Comparison of ENCODE assay signal across 2 cellular contexts in the genomic region with DNA sequence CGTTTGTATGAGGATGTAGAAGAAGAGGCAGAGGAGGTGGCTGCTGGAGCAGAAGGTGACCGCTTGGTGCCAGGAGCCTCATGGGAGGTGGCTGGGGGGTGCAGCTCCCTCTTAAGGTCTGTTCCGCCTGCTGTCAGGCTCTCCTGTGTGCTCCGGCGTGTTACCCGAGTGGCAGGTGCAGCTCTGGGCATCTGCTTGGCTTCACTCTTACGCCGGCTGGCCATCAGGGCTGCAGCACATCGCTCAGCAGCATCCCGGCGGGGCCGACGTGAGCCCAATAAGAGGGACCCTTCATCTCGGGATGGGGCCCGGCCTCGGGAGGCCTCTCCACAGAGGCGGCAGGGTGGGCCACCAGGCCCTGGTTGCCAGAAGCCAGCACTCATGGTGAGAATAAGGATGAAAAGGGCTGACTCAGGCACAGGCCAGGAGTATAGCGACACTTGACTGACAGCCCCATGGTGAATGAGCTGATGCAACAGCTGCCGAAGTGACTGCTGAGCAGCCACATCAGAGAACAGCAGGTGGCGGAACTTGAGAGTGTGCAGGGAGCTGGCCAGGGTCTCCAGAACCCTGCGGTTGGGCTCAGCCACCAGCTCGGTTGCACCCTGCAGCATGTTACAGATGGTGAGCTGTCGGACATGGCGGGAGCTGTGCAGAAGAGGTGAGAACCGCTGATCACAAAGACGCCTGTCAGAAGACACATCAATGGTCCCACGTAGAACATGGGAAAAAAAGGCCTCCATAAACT.
TF ChIP-seq lines count a peak whose summit lies in the region.

No MANE protein-coding gene starts in this region.

TF ChIP-seq in GM12878, 131 proteins besides CTCF, POLR2A, EP300 and RAD21:
- TF ChIP-seq IKZF2 (IDR thresholded peaks at IDR 0.05) (no peak), MAX (IDR thresholded peaks at IDR 0.05; ENCODE audit: low read depth, low read length) (no peak), DPF2 (IDR thresholded peaks at IDR 0.05) (no peak), NBN (IDR thresholded peaks at IDR 0.05) (no peak), CBX5 (IDR thresholded peaks at IDR 0.05; ENCODE audit: low read depth) (no peak), CREM (IDR thresholded peaks at IDR 0.05; ENCODE audit: low read depth) (no peak), POLR2AphosphoS2 (IDR thresholded peaks at IDR 0.05; ENCODE audit: low read depth, low read length) (peak; percentile 44; the same call in 1 of the 2 replicates), TAF1 (IDR thresholded peaks at IDR 0.05; ENCODE audit: borderline replicate concordance, low read depth, low read length) (no peak), MEF2A (IDR thresholded peaks at IDR 0.05; ENCODE audit: insufficient read depth, low read depth, low read length) (no peak), BRCA1 (IDR thresholded peaks at IDR 0.05; ENCODE audit: low read depth, low read length) (no peak), CEBPZ (IDR thresholded peaks at IDR 0.05; ENCODE audit: low read depth, low read length) (no peak), PML (IDR thresholded peaks at IDR 0.05; ENCODE audit: low read length) (0 out of 2 replicates have a peak, but pooled peaks have one; percentile 18), FOXM1 (IDR thresholded peaks at IDR 0.05; ENCODE audit: low read depth, low read length) (0 out of 2 replicates have a peak, but pooled peaks have one; percentile 18), SMARCA5 (IDR thresholded peaks at IDR 0.05) (no peak)
- TF ChIP-seq, protein P1, sequence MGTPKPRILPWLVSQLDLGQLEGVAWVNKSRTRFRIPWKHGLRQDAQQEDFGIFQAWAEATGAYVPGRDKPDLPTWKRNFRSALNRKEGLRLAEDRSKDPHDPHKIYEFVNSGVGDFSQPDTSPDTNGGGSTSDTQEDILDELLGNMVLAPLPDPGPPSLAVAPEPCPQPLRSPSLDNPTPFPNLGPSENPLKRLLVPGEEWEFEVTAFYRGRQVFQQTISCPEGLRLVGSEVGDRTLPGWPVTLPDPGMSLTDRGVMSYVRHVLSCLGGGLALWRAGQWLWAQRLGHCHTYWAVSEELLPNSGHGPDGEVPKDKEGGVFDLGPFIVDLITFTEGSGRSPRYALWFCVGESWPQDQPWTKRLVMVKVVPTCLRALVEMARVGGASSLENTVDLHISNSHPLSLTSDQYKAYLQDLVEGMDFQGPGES (IDR thresholded peaks at IDR 0.05) = no peak
- TF ChIP-seq, protein P2, sequence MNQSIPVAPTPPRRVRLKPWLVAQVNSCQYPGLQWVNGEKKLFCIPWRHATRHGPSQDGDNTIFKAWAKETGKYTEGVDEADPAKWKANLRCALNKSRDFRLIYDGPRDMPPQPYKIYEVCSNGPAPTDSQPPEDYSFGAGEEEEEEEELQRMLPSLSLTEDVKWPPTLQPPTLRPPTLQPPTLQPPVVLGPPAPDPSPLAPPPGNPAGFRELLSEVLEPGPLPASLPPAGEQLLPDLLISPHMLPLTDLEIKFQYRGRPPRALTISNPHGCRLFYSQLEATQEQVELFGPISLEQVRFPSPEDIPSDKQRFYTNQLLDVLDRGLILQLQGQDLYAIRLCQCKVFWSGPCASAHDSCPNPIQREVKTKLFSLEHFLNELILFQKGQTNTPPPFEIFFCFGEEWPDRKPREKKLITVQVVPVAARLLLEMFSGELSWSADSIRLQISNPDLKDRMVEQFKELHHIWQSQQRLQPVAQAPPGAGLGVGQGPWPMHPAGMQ (IDR thresholded peaks at IDR 0.05; ENCODE audit: borderline replicate concordance) = no peak
- TF ChIP-seq, protein P3, sequence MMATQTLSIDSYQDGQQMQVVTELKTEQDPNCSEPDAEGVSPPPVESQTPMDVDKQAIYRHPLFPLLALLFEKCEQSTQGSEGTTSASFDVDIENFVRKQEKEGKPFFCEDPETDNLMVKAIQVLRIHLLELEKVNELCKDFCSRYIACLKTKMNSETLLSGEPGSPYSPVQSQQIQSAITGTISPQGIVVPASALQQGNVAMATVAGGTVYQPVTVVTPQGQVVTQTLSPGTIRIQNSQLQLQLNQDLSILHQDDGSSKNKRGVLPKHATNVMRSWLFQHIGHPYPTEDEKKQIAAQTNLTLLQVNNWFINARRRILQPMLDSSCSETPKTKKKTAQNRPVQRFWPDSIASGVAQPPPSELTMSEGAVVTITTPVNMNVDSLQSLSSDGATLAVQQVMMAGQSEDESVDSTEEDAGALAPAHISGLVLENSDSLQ (IDR thresholded peaks at IDR 0.05) = peak; percentile 32; the same call in 1 of the 2 replicates
- TF ChIP-seq, protein P4, sequence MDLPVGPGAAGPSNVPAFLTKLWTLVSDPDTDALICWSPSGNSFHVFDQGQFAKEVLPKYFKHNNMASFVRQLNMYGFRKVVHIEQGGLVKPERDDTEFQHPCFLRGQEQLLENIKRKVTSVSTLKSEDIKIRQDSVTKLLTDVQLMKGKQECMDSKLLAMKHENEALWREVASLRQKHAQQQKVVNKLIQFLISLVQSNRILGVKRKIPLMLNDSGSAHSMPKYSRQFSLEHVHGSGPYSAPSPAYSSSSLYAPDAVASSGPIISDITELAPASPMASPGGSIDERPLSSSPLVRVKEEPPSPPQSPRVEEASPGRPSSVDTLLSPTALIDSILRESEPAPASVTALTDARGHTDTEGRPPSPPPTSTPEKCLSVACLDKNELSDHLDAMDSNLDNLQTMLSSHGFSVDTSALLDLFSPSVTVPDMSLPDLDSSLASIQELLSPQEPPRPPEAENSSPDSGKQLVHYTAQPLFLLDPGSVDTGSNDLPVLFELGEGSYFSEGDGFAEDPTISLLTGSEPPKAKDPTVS (IDR thresholded peaks at IDR 0.05; ENCODE audit: low read depth, low read length) = no peak

TF ChIP-seq in SK-N-SH, 30 proteins besides CTCF, POLR2A, EP300 and RAD21:
- TF ChIP-seq, protein P5, sequence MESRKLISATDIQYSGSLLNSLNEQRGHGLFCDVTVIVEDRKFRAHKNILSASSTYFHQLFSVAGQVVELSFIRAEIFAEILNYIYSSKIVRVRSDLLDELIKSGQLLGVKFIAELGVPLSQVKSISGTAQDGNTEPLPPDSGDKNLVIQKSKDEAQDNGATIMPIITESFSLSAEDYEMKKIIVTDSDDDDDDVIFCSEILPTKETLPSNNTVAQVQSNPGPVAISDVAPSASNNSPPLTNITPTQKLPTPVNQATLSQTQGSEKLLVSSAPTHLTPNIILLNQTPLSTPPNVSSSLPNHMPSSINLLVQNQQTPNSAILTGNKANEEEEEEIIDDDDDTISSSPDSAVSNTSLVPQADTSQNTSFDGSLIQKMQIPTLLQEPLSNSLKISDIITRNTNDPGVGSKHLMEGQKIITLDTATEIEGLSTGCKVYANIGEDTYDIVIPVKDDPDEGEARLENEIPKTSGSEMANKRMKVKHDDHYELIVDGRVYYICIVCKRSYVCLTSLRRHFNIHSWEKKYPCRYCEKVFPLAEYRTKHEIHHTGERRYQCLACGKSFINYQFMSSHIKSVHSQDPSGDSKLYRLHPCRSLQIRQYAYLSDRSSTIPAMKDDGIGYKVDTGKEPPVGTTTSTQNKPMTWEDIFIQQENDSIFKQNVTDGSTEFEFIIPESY (IDR thresholded peaks at IDR 0.05; ENCODE audit: borderline replicate concordance, low read depth) = no peak
- no peak for TF ChIP-seq SMC3 (IDR thresholded peaks at IDR 0.05; ENCODE audit: low read depth, low read length)
- TF ChIP-seq GATA2 (CRISPR knock-in tag; IDR thresholded peaks at IDR 0.05) = no peak
- TF ChIP-seq, protein P1 (IDR thresholded peaks at IDR 0.05; ENCODE audit: low read depth, low read length) = no peak
- no peak for TF ChIP-seq TEAD4 (IDR thresholded peaks at IDR 0.05; ENCODE audit: borderline replicate concordance, insufficient read depth)
- TF ChIP-seq POLR2AphosphoS5 (IDR thresholded peaks at IDR 0.05; ENCODE audit: low read depth, low read length) = no peak
- no peak for TF ChIP-seq MXI1 (IDR thresholded peaks at IDR 0.05; ENCODE audit: low read depth, low read length)
- no peak for TF ChIP-seq REST (IDR thresholded peaks at IDR 0.05; ENCODE audit: low read depth, low read length)
